25 cellular contexts compared by ENCODE assay signal in genomic region chr5:32725994-32726659, GRCh38. TPM values are rescaled to one million over a fixed set of nuclear protein-coding genes. Genes with fewer than 3 reads are reported as not detected.
A peak's percentile ranks its signal among the peaks of the same experiment; 100 is the strongest.
DNase-seq lines count a peak whose midpoint lies in the region; ATAC-seq, FAIRE-seq and TF ChIP-seq lines count a peak whose summit lies in the region.
"Had no signal": no experiment of that assay in that cellular context is flagged by ENCODE, and none has a peak within 500 bp of the region (broad histone marks: within the 10 kb centered on the region; RNA-seq: fewer than 3 reads in every experiment).

No MANE protein-coding gene starts in this region.

- POLR2A ChIA-PET in HepG2 (lab: Yijun Ruan, JAX) = no interaction called here

- H3K27me3 ChIP-seq in liver (ENCODE audit: control insufficient read depth in 4 of 4, insufficient read depth in 4 of 4, low read length in 3 of 4) (no peaks in the 10 kb centered on the region), HepG2 (ENCODE audit: control insufficient read depth in 1 of 2, insufficient read depth in 2 of 2, low read length in 2 of 2) (no peaks in the 10 kb centered on the region), vagina (no peaks in the 10 kb centered on the region), uterus (no peaks in the 10 kb centered on the region)
- H3K27me3 ChIP-seq: heart left ventricle, thyroid gland had no signal

- no peaks in the 10 kb centered on the region for H3K4me1 Mint-ChIP-seq in glutamatergic neuron (ENCODE audit: low read depth, unreplicated experiment)

- no peak overlapping the region for H3K9ac ChIP-seq in liver (ENCODE audit: low read depth in 1 of 2, low read length in 2 of 2)
- H3K9ac ChIP-seq in HepG2 (ENCODE audit: insufficient read depth, low read depth, low read length) = no peak overlapping the region

- H3K4me3 Mint-ChIP-seq in glutamatergic neuron (ENCODE audit: unreplicated experiment) = no peak overlapping the region
- H3K4me3 Mint-ChIP-seq: dendritic cell treated with granulocyte-macrophage colony-stimulating factor and Interleukin-4, amounts not matched to agents 40 ng/mL and 50 ng/mL, for 4 days had no signal

- no peaks in the 10 kb centered on the region for H4K20me1 ChIP-seq in HepG2 (ENCODE audit: insufficient read depth, low read length)

- no peak for FAIRE-seq in HepG2 (lab: Jason Lieb, UNC)
- no peak for FAIRE-seq in urothelium cell line (lab: Jason Lieb, UNC)
- FAIRE-seq: A549, small intestine had no signal

- ATAC-seq in HepG2 = no peak
- peak; percentile 52 for ATAC-seq in left lobe of liver
- ATAC-seq: A549, mucosa of descending colon had no signal

- H3K27ac ChIP-seq in liver (ENCODE audit: low read depth in 1 of 2, low read length in 2 of 2) = no peak overlapping the region
- no peak overlapping the region for H3K27ac ChIP-seq in HepG2 (ENCODE audit: extremely low read length, insufficient read depth, low read length)
- H3K27ac ChIP-seq in vagina = no peak overlapping the region
- no peak overlapping the region for H3K27ac ChIP-seq in uterus
- H3K27ac ChIP-seq: A549, heart left ventricle, thyroid gland had no signal

- no peak for TF ChIP-seq POLR2A in HepG2 (IDR thresholded peaks at IDR 0.05; ENCODE audit: insufficient read depth in 1 of 2, low read depth in 2 of 2, low read length in 2 of 2)
- no peak for TF ChIP-seq POLR2A in vagina (IDR thresholded peaks at IDR 0.05)
- TF ChIP-seq POLR2A in uterus (IDR thresholded peaks at IDR 0.05) = no peak

- TF ChIP-seq CTCF in liver (IDR thresholded peaks at IDR 0.05; ENCODE audit: low read depth, low read length, missing input control) = no peak
- no peak for TF ChIP-seq CTCF in HepG2 (CRISPR knock-in tag; IDR thresholded peaks at IDR 0.05)
- no peak for TF ChIP-seq CTCF in glutamatergic neuron (IDR thresholded peaks at IDR 0.05; ENCODE audit: partially characterized antibody, unreplicated experiment)
- TF ChIP-seq CTCF in vagina (IDR thresholded peaks at IDR 0.05) = no peak
- TF ChIP-seq CTCF in uterus (IDR thresholded peaks at IDR 0.05) = no peak

- no peak overlapping the region for H3K4me2 ChIP-seq in HepG2 (ENCODE audit: low read depth, low read length)
- H3K4me2 ChIP-seq: A549 had no signal

- intact Hi-C loops in HepG2 (cut with micrococcal nuclease; ENCODE audit: unreplicated experiment) (no loop called here), vagina (cut with DNase I) (no loop called here), uterus (cut with DNase I; ENCODE audit: low total_unique reads) (no loop called here)

- H3K36me3 ChIP-seq in liver (ENCODE audit: control insufficient read depth in 4 of 4, insufficient read depth in 3 of 4, low read depth in 1 of 4, low read length in 3 of 4) (peaks cover 0 to 4% (median 2%) of the 10 kb centered on the region in 4 donors), HepG2 (replicated peaks in 1 of 2; ENCODE audit: control insufficient read depth in 1 of 2, insufficient read depth in 2 of 2, low read length in 2 of 2) (no peaks in the 10 kb centered on the region), vagina (no peaks in the 10 kb centered on the region), uterus (peaks cover 0 to 3% of the 10 kb centered on the region in 2 donors)
- H3K36me3 ChIP-seq: thyroid gland had no signal

- CTCF ChIA-PET in HepG2 (lab: Yijun Ruan, JAX; ENCODE audit: low intra/inter-chr PET ratio, low total read pairs) = no interaction called here

- H3K27me3 Mint-ChIP-seq in glutamatergic neuron (ENCODE audit: unreplicated experiment) = no peaks in the 10 kb centered on the region
- H3K27me3 Mint-ChIP-seq: dendritic cell treated with granulocyte-macrophage colony-stimulating factor and Interleukin-4, amounts not matched to agents 40 ng/mL and 50 ng/mL, for 4 days had no signal

- DNase-seq in HepG2 (ENCODE audit: low spot score) (no peak), OCI-M1 (lab: John Stamatoyannopoulos, UW) (peak; percentile 43), left lobe of liver (ENCODE audit: low spot score) (no peak), glutamatergic neuron (no peak), vagina (ENCODE audit: extremely low spot score in 2 of 2) (no peak), urothelium cell line (ENCODE audit: low spot score) (no peak), uterus (no peak)
- DNase-seq: activated CD4-positive, alpha-beta T cell treated with anti-CD3 and anti-CD28 coated beads for 4 hours; activated naive CD4-positive, alpha-beta T cell treated with anti-CD3 and anti-CD28 coated beads, Interleukin-2, amount 50 U/mL, for 16 hours; activated T-cell treated with anti-CD3 and anti-CD28 coated beads, Interleukin-2, amount 50 U/mL, for 48 hours; aorta; caudate nucleus; GOT3; heart left ventricle; mucosa of descending colon; NCI-H1436; NCI-H2107; NCI-H524 treated with DMSO at 0.1 percent for 48 hours; small intestine; stimulated activated naive CD4-positive, alpha-beta T cell treated with Interleukin-2 at 50 U/mL for 16 hours; T1000; thyroid gland had no signal

- no peak overlapping the region for H3K27ac Mint-ChIP-seq in glutamatergic neuron (ENCODE audit: unreplicated experiment)
- H3K27ac Mint-ChIP-seq: dendritic cell treated with granulocyte-macrophage colony-stimulating factor and Interleukin-4, amounts not matched to agents 40 ng/mL and 50 ng/mL, for 4 days had no signal

- H3K9me3 Mint-ChIP-seq in glutamatergic neuron (ENCODE audit: unreplicated experiment) = no peaks in the 10 kb centered on the region
- H3K9me3 Mint-ChIP-seq: dendritic cell treated with granulocyte-macrophage colony-stimulating factor and Interleukin-4, amounts not matched to agents 40 ng/mL and 50 ng/mL, for 4 days had no signal

- H3K4me1 ChIP-seq in liver (ENCODE audit: control insufficient read depth in 4 of 4, insufficient read depth in 4 of 4, low read length in 3 of 4) = no peaks in the 10 kb centered on the region
- H3K4me1 ChIP-seq in HepG2 (ENCODE audit: insufficient read depth, low read length) = no peaks in the 10 kb centered on the region
- H3K4me1 ChIP-seq in vagina = no peaks in the 10 kb centered on the region
- no peaks in the 10 kb centered on the region for H3K4me1 ChIP-seq in uterus
- H3K4me1 ChIP-seq: A549, thyroid gland had no signal

- no peak for TF ChIP-seq RAD21 in liver (IDR thresholded peaks at IDR 0.05)
- no peak for TF ChIP-seq RAD21 in HepG2 (CRISPR knock-in tag; IDR thresholded peaks at IDR 0.05)

- WGBS in liver = 58% methylated on average over 5 of the region's 5 CpGs
- 24% methylated on average over 5 of the region's 5 CpGs for WGBS in HepG2 (ENCODE audit: low lambda C conversion rate)

- TF ChIP-seq EP300 in HepG2 (IDR thresholded peaks at IDR 0.05; ENCODE audit: low read depth in 2 of 2, low read length in 2 of 2) (no peak), HepG2 (CRISPR knock-in tag; IDR thresholded peaks at IDR 0.05; ENCODE audit: borderline replicate concordance) (no peak)

- BruUV-seq in HepG2 (replicated peaks; lab: Mats Ljungman, UMichigan) = no TSS peak

- H2AFZ ChIP-seq in HepG2 (ENCODE audit: low read length) = no peak overlapping the region

- no peak overlapping the region for H3K4me3 ChIP-seq in liver (ENCODE audit: low read depth in 1 of 3, low read length in 3 of 3)
- H3K4me3 ChIP-seq in HepG2 (replicated peaks in 1 of 3; ENCODE audit: insufficient read depth in 1 of 3, low read depth in 2 of 3, low read length in 3 of 3) = no peak overlapping the region
- H3K4me3 ChIP-seq in vagina = no peak overlapping the region
- no peak overlapping the region for H3K4me3 ChIP-seq in uterus
- H3K4me3 ChIP-seq: A549, heart left ventricle, mucosa of descending colon, thyroid gland had no signal

- in situ Hi-C loops in HepG2 (cut with HindIII; ENCODE audit: extremely low pct_ligation_motif_present, low pct_unique_long_range_greater_than_20kb) = no loop called here

- no peaks in the 10 kb centered on the region for H3K36me3 Mint-ChIP-seq in glutamatergic neuron (ENCODE audit: unreplicated experiment)

- H3K9me3 ChIP-seq in liver (ENCODE audit: control insufficient read depth in 4 of 4, low read length in 3 of 4) = peaks cover 0 to 5% (median 0%) of the 10 kb centered on the region in 4 donors
- no peaks in the 10 kb centered on the region for H3K9me3 ChIP-seq in HepG2 (ENCODE audit: low read length)
- H3K9me3 ChIP-seq in vagina = no peaks in the 10 kb centered on the region
- H3K9me3 ChIP-seq in uterus = peaks cover 0 to 6% of the 10 kb centered on the region in 2 donors
- H3K9me3 ChIP-seq: mucosa of descending colon, thyroid gland had no signal

- H3K79me2 ChIP-seq in HepG2 (ENCODE audit: insufficient read depth, low read length) = no peaks in the 10 kb centered on the region

TF ChIP-seq in liver, 16 proteins besides CTCF, POLR2A, EP300 and RAD21 (continues in another document):
- peak; percentile 33 for TF ChIP-seq NR2F2 (IDR thresholded peaks at IDR 0.05)

RNA-seq across cellular contexts. Expression of gene NPR3, which starts 15.0 kb away (rescaled TPM):
- total RNA-seq in liver (10 to 100 TPM in 1 of 2 donors, 1 to 10 TPM in 1; 3.2 to 15.4 TPM), HepG2 (2016; rRNA removed; fragmentation: Illumina TruSeq; extraction: Trizol) (not detected in 2 replicates), left lobe of liver (3.5 TPM), glutamatergic neuron (ENCODE audit: unreplicated experiment) (not detected), vagina (14.7 TPM), uterus (10 to 100 TPM in 3 of 4 donors, 1 to 10 TPM in 1; 7.6 to 51.2 (median 20.6) TPM)
- polyA plus RNA-seq in liver (1 to 10 TPM in 1 of 2 donors, under 1 TPM in 1; 0.70 to 1.1 TPM), HepG2 (2011; rRNA removed) (0.01 TPM in 2 replicates)
- total RNA-seq in HepG2 (2016; cell fraction: cytosol; rRNA removed; fragmentation: Illumina TruSeq; extraction: Trizol; ENCODE audit: low read depth) = not detected in 2 replicates
- 0.09 TPM in 1 of 2 replicates, not detected in the other for total RNA-seq in HepG2 (2016; cell fraction: insoluble cytoplasmic fraction; rRNA removed; fragmentation: Illumina TruSeq; extraction: Trizol)
- not detected in 2 replicates for total RNA-seq in HepG2 (2016; cell fraction: membrane; rRNA removed; fragmentation: Illumina TruSeq; extraction: Trizol)
- 0.19 TPM in 1 of 2 replicates, not detected in the other for total RNA-seq in HepG2 (2016; cell fraction: nucleus; rRNA removed; fragmentation: Illumina TruSeq; extraction: Trizol)
- polyA plus RNA-seq in HepG2 (2011; cell fraction: cytosol; rRNA removed) = 0.03 and 0.04 TPM in 2 replicates
- polyA plus RNA-seq in HepG2 (2011; cell fraction: nucleus; rRNA removed) = 0.13 and 0.21 TPM in 2 replicates
- 0.07 TPM in 1 of 2 replicates, not detected in the other for polyA plus RNA-seq in HepG2 (2012)
- polyA plus RNA-seq in HepG2 (2016; cell fraction: cytosol; fragmentation: Illumina TruSeq; extraction: Trizol; ENCODE audit: low read depth) = not detected in 2 replicates
- polyA plus RNA-seq in HepG2 (2016; cell fraction: insoluble cytoplasmic fraction; fragmentation: Illumina TruSeq; extraction: Trizol; ENCODE audit: low read depth) = not detected in 2 replicates
- polyA plus RNA-seq in HepG2 (2016; cell fraction: membrane; fragmentation: Illumina TruSeq; extraction: Trizol; ENCODE audit: low read depth) = not detected in 2 replicates
- not detected in 2 replicates for polyA plus RNA-seq in HepG2 (2016; cell fraction: nucleus; fragmentation: Illumina TruSeq; extraction: Trizol; ENCODE audit: insufficient read depth, low read depth)
- polyA minus RNA-seq in HepG2 (2011; rRNA and poly(A)+ RNA removed; ENCODE audit: low replicate concordance) = 0.04 and 17.6 TPM in 2 replicates
- not detected in 2 replicates for polyA minus RNA-seq in HepG2 (2011; cell fraction: cytosol; rRNA and poly(A)+ RNA removed)
- polyA minus RNA-seq in HepG2 (2011; cell fraction: nucleus; rRNA and poly(A)+ RNA removed) = 0.50 and 0.64 TPM in 2 replicates
